Comparison of ENCODE assay signal across 1 cellular context in genomic region chr18:23077493-23078256, GRCh38.
TF ChIP-seq lines count a peak whose summit lies in the region.

No MANE protein-coding gene starts in this region.

TF ChIP-seq in GM12878, 131 proteins besides CTCF, POLR2A, EP300 and RAD21 (continued from another document):
- TF ChIP-seq, protein P1, sequence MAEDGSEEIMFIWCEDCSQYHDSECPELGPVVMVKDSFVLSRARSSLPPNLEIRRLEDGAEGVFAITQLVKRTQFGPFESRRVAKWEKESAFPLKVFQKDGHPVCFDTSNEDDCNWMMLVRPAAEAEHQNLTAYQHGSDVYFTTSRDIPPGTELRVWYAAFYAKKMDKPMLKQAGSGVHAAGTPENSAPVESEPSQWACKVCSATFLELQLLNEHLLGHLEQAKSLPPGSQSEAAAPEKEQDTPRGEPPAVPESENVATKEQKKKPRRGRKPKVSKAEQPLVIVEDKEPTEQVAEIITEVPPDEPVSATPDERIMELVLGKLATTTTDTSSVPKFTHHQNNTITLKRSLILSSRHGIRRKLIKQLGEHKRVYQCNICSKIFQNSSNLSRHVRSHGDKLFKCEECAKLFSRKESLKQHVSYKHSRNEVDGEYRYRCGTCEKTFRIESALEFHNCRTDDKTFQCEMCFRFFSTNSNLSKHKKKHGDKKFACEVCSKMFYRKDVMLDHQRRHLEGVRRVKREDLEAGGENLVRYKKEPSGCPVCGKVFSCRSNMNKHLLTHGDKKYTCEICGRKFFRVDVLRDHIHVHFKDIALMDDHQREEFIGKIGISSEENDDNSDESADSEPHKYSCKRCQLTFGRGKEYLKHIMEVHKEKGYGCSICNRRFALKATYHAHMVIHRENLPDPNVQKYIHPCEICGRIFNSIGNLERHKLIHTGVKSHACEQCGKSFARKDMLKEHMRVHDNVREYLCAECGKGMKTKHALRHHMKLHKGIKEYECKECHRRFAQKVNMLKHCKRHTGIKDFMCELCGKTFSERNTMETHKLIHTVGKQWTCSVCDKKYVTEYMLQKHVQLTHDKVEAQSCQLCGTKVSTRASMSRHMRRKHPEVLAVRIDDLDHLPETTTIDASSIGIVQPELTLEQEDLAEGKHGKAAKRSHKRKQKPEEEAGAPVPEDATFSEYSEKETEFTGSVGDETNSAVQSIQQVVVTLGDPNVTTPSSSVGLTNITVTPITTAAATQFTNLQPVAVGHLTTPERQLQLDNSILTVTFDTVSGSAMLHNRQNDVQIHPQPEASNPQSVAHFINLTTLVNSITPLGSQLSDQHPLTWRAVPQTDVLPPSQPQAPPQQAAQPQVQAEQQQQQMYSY (CRISPR knock-in tag; IDR thresholded peaks at IDR 0.05), result no peak
- TF ChIP-seq IRF4 (IDR thresholded peaks at IDR 0.05; ENCODE audit: low read depth, low read length) (no peak), ASH2L (IDR thresholded peaks at IDR 0.05; ENCODE audit: borderline replicate concordance, low read depth) (no peak), LARP7 (IDR thresholded peaks at IDR 0.05) (no peak), SPI1 (IDR thresholded peaks at IDR 0.05; ENCODE audit: borderline replicate concordance, insufficient read depth, low read depth, low read length) (peak; percentile 76; the same call in 1 of the 2 replicates), MEF2B (IDR thresholded peaks at IDR 0.05; ENCODE audit: partially characterized antibody, poor library complexity, severe bottlenecking) (no peak), STAT3 (IDR thresholded peaks at IDR 0.05; ENCODE audit: low read depth, low read length) (no peak), SP1 (IDR thresholded peaks at IDR 0.05; ENCODE audit: low read depth, low read length) (no peak), CHD1 (IDR thresholded peaks at IDR 0.05; ENCODE audit: low read depth, low read length) (no peak), E2F4 (IDR thresholded peaks at IDR 0.05; ENCODE audit: low read depth, low read length) (no peak), ESRRA (IDR thresholded peaks at IDR 0.05; ENCODE audit: low read length) (no peak), SMC3 (IDR thresholded peaks at IDR 0.05; ENCODE audit: borderline replicate concordance, low read length) (peak; percentile 12; the same call in 1 of the 2 replicates)
- TF ChIP-seq, protein P2, sequence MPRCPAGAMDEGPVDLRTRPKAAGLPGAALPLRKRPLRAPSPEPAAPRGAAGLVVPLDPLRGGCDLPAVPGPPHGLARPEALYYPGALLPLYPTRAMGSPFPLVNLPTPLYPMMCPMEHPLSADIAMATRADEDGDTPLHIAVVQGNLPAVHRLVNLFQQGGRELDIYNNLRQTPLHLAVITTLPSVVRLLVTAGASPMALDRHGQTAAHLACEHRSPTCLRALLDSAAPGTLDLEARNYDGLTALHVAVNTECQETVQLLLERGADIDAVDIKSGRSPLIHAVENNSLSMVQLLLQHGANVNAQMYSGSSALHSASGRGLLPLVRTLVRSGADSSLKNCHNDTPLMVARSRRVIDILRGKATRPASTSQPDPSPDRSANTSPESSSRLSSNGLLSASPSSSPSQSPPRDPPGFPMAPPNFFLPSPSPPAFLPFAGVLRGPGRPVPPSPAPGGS (IDR thresholded peaks at IDR 0.05; ENCODE audit: borderline replicate concordance, insufficient read depth, low read depth, low read length, poor library complexity, severe bottlenecking), result no peak
- TF ChIP-seq, protein P3, sequence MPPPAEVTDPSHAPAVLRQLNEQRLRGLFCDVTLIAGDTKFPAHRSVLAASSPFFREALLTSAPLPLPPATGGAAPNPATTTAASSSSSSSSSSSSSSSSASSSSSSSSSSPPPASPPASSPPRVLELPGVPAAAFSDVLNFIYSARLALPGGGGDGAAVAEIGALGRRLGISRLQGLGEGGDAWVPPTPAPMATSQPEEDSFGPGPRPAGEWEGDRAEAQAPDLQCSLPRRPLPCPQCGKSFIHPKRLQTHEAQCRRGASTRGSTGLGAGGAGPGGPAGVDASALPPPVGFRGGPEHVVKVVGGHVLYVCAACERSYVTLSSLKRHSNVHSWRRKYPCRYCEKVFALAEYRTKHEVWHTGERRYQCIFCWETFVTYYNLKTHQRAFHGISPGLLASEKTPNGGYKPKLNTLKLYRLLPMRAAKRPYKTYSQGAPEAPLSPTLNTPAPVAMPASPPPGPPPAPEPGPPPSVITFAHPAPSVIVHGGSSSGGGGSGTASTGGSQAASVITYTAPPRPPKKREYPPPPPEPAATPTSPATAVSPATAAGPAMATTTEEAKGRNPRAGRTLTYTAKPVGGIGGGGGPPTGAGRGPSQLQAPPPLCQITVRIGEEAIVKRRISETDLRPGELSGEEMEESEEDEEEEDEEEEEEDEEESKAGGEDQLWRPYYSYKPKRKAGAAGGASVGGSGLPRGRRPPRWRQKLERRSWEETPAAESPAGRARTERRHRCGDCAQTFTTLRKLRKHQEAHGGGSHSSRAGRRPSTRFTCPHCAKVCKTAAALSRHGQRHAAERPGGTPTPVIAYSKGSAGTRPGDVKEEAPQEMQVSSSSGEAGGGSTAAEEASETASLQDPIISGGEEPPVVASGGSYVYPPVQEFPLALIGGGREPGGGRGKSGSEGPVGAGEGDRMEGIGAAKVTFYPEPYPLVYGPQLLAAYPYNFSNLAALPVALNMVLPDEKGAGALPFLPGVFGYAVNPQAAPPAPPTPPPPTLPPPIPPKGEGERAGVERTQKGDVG (CRISPR knock-in tag; IDR thresholded peaks at IDR 0.05), result no peak
